In genomic region chr1:32332290-32333079, GRCh38 we compare ENCODE assay signal across 11 cellular contexts. TPM values are rescaled to one million over a fixed set of nuclear protein-coding genes. Genes with fewer than 3 reads are reported as not detected.
DNase-seq lines count a peak whose midpoint lies in the region; ATAC-seq and TF ChIP-seq lines count a peak whose summit lies in the region.
"Had no signal": no experiment of that assay in that cellular context is flagged by ENCODE, and none has a peak within 500 bp of the region (broad histone marks: within the 10 kb centered on the region; RNA-seq: fewer than 3 reads in every experiment).

No MANE protein-coding gene starts in this region.

- peak overlapping the region; percentile 40 for H3K27ac Mint-ChIP-seq in stimulated activated memory B cell treated with anti-CD40 and anti-IgM and Interleukin-4, amounts not matched to agents 10 μg/mL and 1 μg/mL and 100 μg/mL, for 72 hours

- TF ChIP-seq CTCF in PC-3 (conservative IDR thresholded peaks at IDR 0.05; ENCODE audit: low read depth, low read length), result no peak

- no peaks in the 10 kb centered on the region for H3K9me2 ChIP-seq in PC-3 (replicated peaks; ENCODE audit: low read length)

- no TSS peak for BruUV-seq in PC-3 (replicated peaks; lab: Mats Ljungman, UMichigan)

- H3F3A ChIP-seq in PC-3 (ENCODE audit: low read length, unreplicated experiment), result peaks cover 3% of the 10 kb centered on the region

- DNase-seq in NCI-H82 (lab: John Stamatoyannopoulos, UW), result peak; percentile 28
- no peak for DNase-seq in NCI-H82 treated with DMSO at 0.1 percent for 48 hours (lab: John Stamatoyannopoulos, UW; ENCODE audit: unreplicated experiment)
- peak; percentile 50 for DNase-seq in PC-3
- DNase-seq in globus pallidus (ENCODE audit: low spot score), result peak; percentile 82
- DNase-seq in SK-N-DZ (ENCODE audit: low spot score), result no peak
- no peak for DNase-seq in activated effector memory CD4-positive, alpha-beta T cell treated with anti-CD3 and anti-CD28 coated beads, Interleukin-2, amount 50 U/mL, for 16 hours
- DNase-seq: aorta, left ventricle myocardium inferior, sigmoid colon had no signal

- H2AFZ ChIP-seq in PC-3 (ENCODE audit: low read length), result no peak overlapping the region

- peaks cover 27% of the 10 kb centered on the region for H4K20me1 ChIP-seq in PC-3 (ENCODE audit: low read length)

- no peak overlapping the region for H3K4me3 ChIP-seq in PC-3 (ENCODE audit: low read length)
- H3K4me3 ChIP-seq: left ventricle myocardium inferior, sigmoid colon had no signal

- peaks cover 47% of the 10 kb centered on the region for H3K36me3 Mint-ChIP-seq in stimulated activated memory B cell treated with anti-CD40 and anti-IgM and Interleukin-4, amounts not matched to agents 10 μg/mL and 1 μg/mL and 100 μg/mL, for 72 hours

- H3K36me3 ChIP-seq in PC-3 (ENCODE audit: low read depth, low read length), result peaks cover 44% of the 10 kb centered on the region

- POLR2A ChIA-PET in PC-3 (lab: Charles Lee; ENCODE audit: unreplicated experiment), result interaction anchor here (0.6 kb wide), 1 partner anchor 617 kb away, joined by 3 read pairs; no protein-coding TSS in a partner anchor

- no peak overlapping the region for H3K9ac ChIP-seq in PC-3 (ENCODE audit: low read length)

- H3K4me3 Mint-ChIP-seq in stimulated activated memory B cell treated with anti-CD40 and anti-IgM and Interleukin-4, amounts not matched to agents 10 μg/mL and 1 μg/mL and 100 μg/mL, for 72 hours, result no peak overlapping the region

- H3K9me3 ChIP-seq in PC-3 (ENCODE audit: low read length), result no peaks in the 10 kb centered on the region
- H3K9me3 ChIP-seq: left ventricle myocardium inferior, sigmoid colon had no signal

- 0 out of 2 replicates have a peak, but pooled peaks have one; percentile 6 for ATAC-seq in PC-3
- no peak for ATAC-seq in stimulated activated memory B cell treated with anti-CD40 and anti-IgM and Interleukin-4, amounts not matched to agents 10 μg/mL and 1 μg/mL and 100 μg/mL, for 72 hours
- ATAC-seq in HG03108 (IDR thresholded peaks at IDR 0.05; ENCODE audit: unreplicated experiment), result no peak

- no peaks in the 10 kb centered on the region for H3K9me3 Mint-ChIP-seq in stimulated activated memory B cell treated with anti-CD40 and anti-IgM and Interleukin-4, amounts not matched to agents 10 μg/mL and 1 μg/mL and 100 μg/mL, for 72 hours

- peaks cover 58% of the 10 kb centered on the region for H3K4me1 Mint-ChIP-seq in stimulated activated memory B cell treated with anti-CD40 and anti-IgM and Interleukin-4, amounts not matched to agents 10 μg/mL and 1 μg/mL and 100 μg/mL, for 72 hours

- intact Hi-C loops in PC-3 (cut with micrococcal nuclease), result loop anchor here (5.0 kb wide), 1 partner anchor 90 kb away; no protein-coding TSS in a partner anchor

- H3K27me3 ChIP-seq in PC-3 (ENCODE audit: low read length), result no peaks in the 10 kb centered on the region
- H3K27me3 ChIP-seq: sigmoid colon had no signal

- peaks cover 43% of the 10 kb centered on the region for H3K4me1 ChIP-seq in PC-3 (ENCODE audit: insufficient read depth, low read length)

- peak overlapping the region; percentile 21 for H3K4me2 ChIP-seq in PC-3 (ENCODE audit: low read length)

- H3K27ac ChIP-seq in PC-3 (ENCODE audit: low read length), result peak overlapping the region; percentile 44
- H3K27ac ChIP-seq: left ventricle myocardium inferior, sigmoid colon had no signal

- peaks cover 23% of the 10 kb centered on the region for H3K79me2 ChIP-seq in PC-3 (ENCODE audit: low read length)

- CTCF ChIA-PET in PC-3 (lab: Charles Lee), result interaction anchor here (0.5 kb wide), 1 partner anchor 38 kb away, joined by 3 read pairs; no protein-coding TSS in a partner anchor

- H3K27me3 Mint-ChIP-seq in stimulated activated memory B cell treated with anti-CD40 and anti-IgM and Interleukin-4, amounts not matched to agents 10 μg/mL and 1 μg/mL and 100 μg/mL, for 72 hours, result no peaks in the 10 kb centered on the region

RNA-seq across cellular contexts. Expression of gene MARCKSL1, which starts 3.5 kb away (rescaled TPM):
- 159 and 176 TPM in 2 replicates for total RNA-seq in PC-3 (2014; rRNA removed)
- polyA plus RNA-seq in SK-N-DZ (2014; cell fraction: cytosol; rRNA removed), result 288 and 346 TPM in 2 replicates
- polyA plus RNA-seq in SK-N-DZ (2014; cell fraction: nucleus; rRNA removed), result 123 and 135 TPM in 2 replicates

RNA-seq across cellular contexts. Expression of gene FAM229A, which starts 29.8 kb away (rescaled TPM):
- 3.0 and 3.7 TPM in 2 replicates for total RNA-seq in PC-3 (2014; rRNA removed)
- polyA plus RNA-seq in SK-N-DZ (2014; cell fraction: cytosol; rRNA removed), result 2.0 and 3.7 TPM in 2 replicates
- 16.0 and 26.5 TPM in 2 replicates for polyA plus RNA-seq in SK-N-DZ (2014; cell fraction: nucleus; rRNA removed)

RNA-seq across cellular contexts. Expression of gene TSSK3, which starts 29.9 kb away (rescaled TPM):
- total RNA-seq in PC-3 (2014; rRNA removed), result not detected in 2 replicates
- polyA plus RNA-seq in SK-N-DZ (2014; cell fraction: cytosol; rRNA removed), result 1.5 and 4.4 TPM in 2 replicates
- not detected in 2 replicates for polyA plus RNA-seq in SK-N-DZ (2014; cell fraction: nucleus; rRNA removed)

RNA-seq across cellular contexts. Expression of gene HDAC1, which starts 40.6 kb away (rescaled TPM):
- total RNA-seq in PC-3 (2014; rRNA removed), result 182 and 184 TPM in 2 replicates
- polyA plus RNA-seq in SK-N-DZ (2014; cell fraction: cytosol; rRNA removed), result 98.5 and 104 TPM in 2 replicates
- 167 and 186 TPM in 2 replicates for polyA plus RNA-seq in SK-N-DZ (2014; cell fraction: nucleus; rRNA removed)

Comparison
In these comparisons a context has a peak if more than half of its experiments do, and no peak if none do; other contexts are left out.
1. DNase-seq: peak in NCI-H82 (single experiment), PC-3 (single experiment) and globus pallidus (single experiment); none in NCI-H82 treated with DMSO at 0.1 percent for 48 hours (single experiment), SK-N-DZ (single experiment) and activated effector memory CD4-positive, alpha-beta T cell treated with anti-CD3 and anti-CD28 coated beads, Interleukin-2, amount 50 U/mL, for 16 hours (single experiment).